Comparison of ENCODE assay signal across 16 cellular contexts in the genomic region with DNA sequence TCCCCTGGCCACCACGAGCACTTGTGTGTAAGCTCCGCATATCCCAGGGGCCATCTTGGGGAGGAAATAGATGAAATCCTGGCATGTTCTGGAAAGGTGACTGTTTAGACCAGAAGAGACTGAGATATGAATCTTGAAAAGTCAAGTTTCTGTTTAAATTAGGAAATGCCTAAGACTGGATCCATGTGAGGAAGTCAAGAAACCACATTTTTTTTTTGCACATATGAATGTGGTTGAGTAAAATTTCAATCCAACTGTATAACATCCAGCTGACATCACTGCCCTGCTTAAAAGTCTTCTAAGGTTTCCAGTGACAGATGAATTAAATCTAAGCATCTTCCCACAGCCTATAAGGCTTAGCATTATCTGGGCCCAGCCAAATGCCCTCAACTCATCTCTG.
"Had no signal": no experiment of that assay in that cellular context is flagged by ENCODE, and none has a peak within 500 bp of the region (broad histone marks: within the 10 kb centered on the region; RNA-seq: fewer than 3 reads in every experiment).

No MANE protein-coding gene starts in this region.

- H3K27me3 ChIP-seq: ovary, upper lobe of left lung had no signal

- H3K9me3 ChIP-seq: gastrocnemius medialis, left lung, ovary, upper lobe of left lung had no signal

- H3K36me3 ChIP-seq: gastrocnemius medialis, left lung, ovary, upper lobe of left lung had no signal

- ATAC-seq: activated CD8-positive, alpha-beta T cell treated with anti-CD3 and anti-CD28 coated beads, Interleukin-2, amount 10 ng/mL, durations not matched to agents 7 days and 5 days; activated naive CD8-positive, alpha-beta T cell treated with anti-CD3 and anti-CD28 coated beads, Interleukin-2, amount 50 U/mL, for 24 hours; effector memory CD8-positive, alpha-beta T cell; gastrocnemius medialis; left lung had no signal

- H3K4me3 ChIP-seq: gastrocnemius medialis, left lung, ovary, upper lobe of left lung had no signal

- H3K36me3 Mint-ChIP-seq: naive B cell had no signal

- H3K27ac ChIP-seq: epithelial cell of prostate, gastrocnemius medialis, left lung, ovary, upper lobe of left lung had no signal

- H3K4me3 Mint-ChIP-seq: activated B cell treated with CpG ODN at 0.5 μM for 24 hours; activated CD8-positive, alpha-beta T cell treated with anti-CD3 and anti-CD28 coated beads, Interleukin-2, amount 10 ng/mL, durations not matched to agents 7 days and 5 days; activated naive CD8-positive, alpha-beta T cell treated with anti-CD3 and anti-CD28 coated beads, Interleukin-2, amount 50 U/mL, for 24 hours; effector memory CD8-positive, alpha-beta T cell; naive B cell; stimulated activated naive CD8-positive, alpha-beta T cell treated with anti-CD3 and anti-CD28 coated beads, Interleukin-15, amount 100 ng/mL, for 72 hours had no signal

- H3K27ac Mint-ChIP-seq: activated B cell treated with CpG ODN at 0.5 μM for 24 hours; activated CD8-positive, alpha-beta T cell treated with anti-CD3 and anti-CD28 coated beads, Interleukin-2, amount 10 ng/mL, durations not matched to agents 7 days and 5 days; activated naive CD8-positive, alpha-beta T cell treated with anti-CD3 and anti-CD28 coated beads, Interleukin-2, amount 50 U/mL, for 24 hours; effector memory CD8-positive, alpha-beta T cell; naive B cell; stimulated activated naive CD8-positive, alpha-beta T cell treated with anti-CD3 and anti-CD28 coated beads, Interleukin-15, amount 100 ng/mL, for 72 hours had no signal

- DNase-seq: activated B cell treated with CpG ODN at 0.5 μM for 24 hours; activated CD4-positive, alpha-beta T cell treated with anti-CD3 and anti-CD28 coated beads for 48 hours; activated CD8-positive, alpha-beta T cell treated with anti-CD3 and anti-CD28 coated beads, Interleukin-2, amount 10 ng/mL, durations not matched to agents 7 days and 5 days; activated naive CD4-positive, alpha-beta T cell; activated naive CD8-positive, alpha-beta T cell treated with anti-CD3 and anti-CD28 coated beads, Interleukin-2, amount 50 U/mL, for 24 hours; dermis blood vessel endothelial cell; effector memory CD8-positive, alpha-beta T cell; gastrocnemius medialis; left lung; mammary epithelial cell; naive B cell; ovary; stimulated activated CD4-positive, alpha-beta T cell treated with anti-CD3 and anti-CD28 coated beads, Interleukin-1b, Interleukin-23, amount 100 ng/mL, for 48 hours; stimulated activated naive CD8-positive, alpha-beta T cell treated with anti-CD3 and anti-CD28 coated beads, Interleukin-15, amount 100 ng/mL, for 72 hours; upper lobe of left lung had no signal

- H3K4me1 ChIP-seq: gastrocnemius medialis, left lung, upper lobe of left lung had no signal

- H3K9me3 Mint-ChIP-seq: activated B cell treated with CpG ODN at 0.5 μM for 24 hours; activated naive CD8-positive, alpha-beta T cell treated with anti-CD3 and anti-CD28 coated beads, Interleukin-2, amount 50 U/mL, for 24 hours; effector memory CD8-positive, alpha-beta T cell; stimulated activated naive CD8-positive, alpha-beta T cell treated with anti-CD3 and anti-CD28 coated beads, Interleukin-15, amount 100 ng/mL, for 72 hours had no signal

- H3K4me1 Mint-ChIP-seq: activated B cell treated with CpG ODN at 0.5 μM for 24 hours; activated naive CD8-positive, alpha-beta T cell treated with anti-CD3 and anti-CD28 coated beads, Interleukin-2, amount 50 U/mL, for 24 hours; naive B cell; stimulated activated naive CD8-positive, alpha-beta T cell treated with anti-CD3 and anti-CD28 coated beads, Interleukin-15, amount 100 ng/mL, for 72 hours had no signal
